In genomic region chr7:66627876-66628360, GRCh38 we compare ENCODE assay signal across 8 cellular contexts. TPM values are rescaled to one million over a fixed set of nuclear protein-coding genes. Genes with fewer than 3 reads are reported as not detected.
DNase-seq lines count a peak whose midpoint lies in the region; ATAC-seq, FAIRE-seq and TF ChIP-seq lines count a peak whose summit lies in the region.

No MANE protein-coding gene starts in this region.

- peak overlapping the region; percentile 90 for H3K4me2 ChIP-seq in A549

- no peak for TF ChIP-seq EP300 in A549 (IDR thresholded peaks at IDR 0.05)

- POLR2A ChIA-PET in A549 (lab: Yijun Ruan, JAX), result interaction anchor here (0.6 to 2.1 kb wide), 5 partner anchors 9 to 50 kb away, joined by 3 to 21 read pairs (median 12); no protein-coding TSS in a partner anchor

- in situ Hi-C loops in astrocyte of the spinal cord (cut with HindIII; ENCODE audit: low sequenced_read_pairs), result no loop called here

- no peak for TF ChIP-seq POLR2A in A549 (IDR thresholded peaks at IDR 0.05; ENCODE audit: low read length)

- TF ChIP-seq CTCF in A549 (IDR thresholded peaks at IDR 0.05) (no peak), astrocyte of the spinal cord (IDR thresholded peaks at IDR 0.05; ENCODE audit: low read depth, low read length) (no peak)

- peaks cover 4% of the 10 kb centered on the region for H3K27me3 ChIP-seq in thymus (ENCODE audit: control insufficient read depth, insufficient read depth)

- H3K4me1 ChIP-seq in A549 (peaks cover 9% of the 10 kb centered on the region; the same call in 2 of the 3 replicates), thymus (ENCODE audit: control insufficient read depth, insufficient read depth, low read length) (peaks cover 22% of the 10 kb centered on the region)

- FAIRE-seq in A549 (lab: Jason Lieb, UNC), result no peak

- no peaks in the 10 kb centered on the region for H3K36me3 ChIP-seq in thymus (ENCODE audit: control insufficient read depth, insufficient read depth)

- TF ChIP-seq RAD21 in A549 (conservative IDR thresholded peaks at IDR 0.05 in 1 of 2, IDR thresholded peaks at IDR 0.05 in 1 of 2), result no peak

- WGBS in A549 (ENCODE audit: missing lambda C conversion rate), result 3% methylated on average over 18 of the region's 18 CpGs
- 2% methylated on average over 18 of the region's 18 CpGs for WGBS in thymus

- ATAC-seq in A549 (peak; percentile 64 to 72), GM19328 (IDR thresholded peaks at IDR 0.05; ENCODE audit: unreplicated experiment) (peak; percentile 1), HG03571 (IDR thresholded peaks at IDR 0.05; ENCODE audit: unreplicated experiment) (peak; percentile 1), left lobe of liver (peak; percentile 43)

- DNase-seq in A549 (ENCODE audit: low read depth in 1 of 2, low spot score in 1 of 2) (no peak), astrocyte of the spinal cord (ENCODE audit: low read depth, low spot score) (no peak), left lobe of liver (ENCODE audit: low spot score) (no peak), activated gamma-delta T cell treated with Interleukin-2 at 50 U/mL for 16 hours (no peak)
- DNase-seq in NK-92 treated with Interleukin-12 subunit alpha and Interleukin-12 subunit beta, amount 100 ng/mL, for 24 hours (lab: John Stamatoyannopoulos, UW), result no peak

- CTCF ChIA-PET in A549 (lab: Yijun Ruan, JAX), result interaction anchor here (0.6 to 0.8 kb wide), 2 partner anchors 10 to 99 kb away, joined by 3 read pairs; no protein-coding TSS in a partner anchor

- peak overlapping the region; percentile 98 for H3K4me3 ChIP-seq in A549
- H3K4me3 ChIP-seq in astrocyte of the spinal cord (ENCODE audit: low read depth, low read length), result peak overlapping the region; percentile 73
- H3K4me3 ChIP-seq in thymus (ENCODE audit: low read length), result peak overlapping the region; percentile 97

- H3K27ac ChIP-seq in A549, result peak overlapping the region; percentile 90 to 99
- H3K27ac ChIP-seq in thymus (ENCODE audit: low read depth), result peak overlapping the region; percentile 79

- H3K9me3 ChIP-seq in A549 (no peaks in the 10 kb centered on the region), thymus (ENCODE audit: control insufficient read depth) (no peaks in the 10 kb centered on the region)

TF ChIP-seq in A549, 52 proteins besides CTCF, POLR2A, EP300 and RAD21:
- TF ChIP-seq JUNB (IDR thresholded peaks at IDR 0.05) (no peak), CEBPB (IDR thresholded peaks at IDR 0.05) (0 out of 4 replicates have a peak, but pooled peaks of 1 of the 2 experiments have one; percentile 8)

RNA-seq across cellular contexts. Expression of gene KCTD7, which starts 0.8 kb away (rescaled TPM):
- 10.3 and 11.7 TPM in 2 replicates for polyA plus RNA-seq in A549 (2011; rRNA removed)
- 8.3 and 9.9 TPM in 2 replicates for polyA plus RNA-seq in A549 (2012; cell fraction: cytosol; rRNA removed)
- polyA plus RNA-seq in A549 (2012; cell fraction: nucleus; rRNA removed), result 16.1 and 16.9 TPM in 2 replicates
- 7.4 to 9.7 TPM (median 8.1 TPM) in 3 replicates for polyA plus RNA-seq in A549 (2017; fragmentation: RNase III; extraction: RNeasy Plus Mini Kit Qiagen cat#74134 plus additional on column Dnase treatment)
- polyA minus RNA-seq in A549 (2011; rRNA and poly(A)+ RNA removed), result 14.8 and 17.3 TPM in 2 replicates
- total RNA-seq in left lobe of liver, result 3.1 TPM
- 7.0 TPM for polyA plus RNA-seq in thymus

Comparison
In these comparisons a context has a peak if more than half of its experiments do, and no peak if none do; other contexts are left out.
1. ATAC-seq: peak in every context shown above with its lines; median percentile 68 in A549; 43 in left lobe of liver; 1 in GM19328; 1 in HG03571.